ENCODE assay signal across 18 cellular contexts in the genomic region with DNA sequence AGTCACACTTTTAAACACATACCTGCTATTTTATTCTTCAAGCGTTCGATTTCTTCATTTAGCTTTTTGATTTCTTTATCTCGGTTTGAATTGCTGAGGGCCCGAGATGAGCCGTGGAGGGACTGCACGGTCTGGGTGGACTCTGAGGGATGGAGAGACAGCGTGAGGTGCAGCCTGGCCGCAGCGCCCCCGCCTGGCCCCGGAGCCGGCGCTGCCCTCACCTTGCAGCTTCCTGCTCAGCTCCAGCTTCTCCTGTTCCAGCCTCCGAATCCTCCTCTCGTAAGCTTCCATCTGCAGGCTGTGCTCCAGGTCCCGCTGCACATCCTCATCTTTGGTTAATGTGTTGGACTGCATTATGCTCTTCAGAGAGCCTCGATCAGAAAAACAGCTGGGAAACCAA. TPM values are rescaled to one million over a fixed set of nuclear protein-coding genes. Genes with fewer than 3 reads are reported as not detected.
"Had no signal": no experiment of that assay in that cellular context is flagged by ENCODE, and none has a peak within 500 bp of the region (broad histone marks: within the 10 kb centered on the region; RNA-seq: fewer than 3 reads in every experiment).

No MANE protein-coding gene starts in this region.

- H3K27ac ChIP-seq: foreskin keratinocyte, psoas muscle, suprapubic skin, transverse colon, uterus had no signal

- ATAC-seq: activated CD4-positive, alpha-beta T cell treated with anti-CD3 and anti-CD28 coated beads for 36 hours; foreskin keratinocyte; psoas muscle; right cardiac atrium; stimulated activated naive CD8-positive, alpha-beta T cell treated with anti-CD3 and anti-CD28 coated beads, Interleukin-15, amount 100 ng/mL, for 72 hours had no signal

- FAIRE-seq: small intestine had no signal

- H3K4me3 ChIP-seq: psoas muscle, suprapubic skin, transverse colon, uterus had no signal

- H3K36me3 ChIP-seq: uterus had no signal

- H3K27me3 ChIP-seq: foreskin keratinocyte, suprapubic skin, transverse colon, uterus had no signal

- H3K9me3 ChIP-seq: psoas muscle, suprapubic skin, transverse colon, uterus had no signal

- H3K4me1 ChIP-seq: foreskin keratinocyte, psoas muscle, suprapubic skin, transverse colon, uterus had no signal

- DNase-seq: activated CD4-positive, alpha-beta T cell treated with anti-CD3 and anti-CD28 coated beads for 36 hours; activated CD4-positive, alpha-beta T cell treated with anti-CD3 and anti-CD28 coated beads, Interleukin-2, amount 50 U/mL, for 48 hours; activated gamma-delta T cell treated with Interleukin-2 at 50 U/mL for 16 hours; activated T-cell treated with anti-CD3 and anti-CD28 coated beads for 4 hours; amniotic stem cell; foreskin keratinocyte; immature natural killer cell; psoas muscle; right cardiac atrium; small intestine; stimulated activated CD4-positive, alpha-beta T cell treated with anti-CD3 and anti-CD28 coated beads, Interleukin-4, amount 100 ng/mL, for 1 hour; stimulated activated naive CD8-positive, alpha-beta T cell treated with anti-CD3 and anti-CD28 coated beads, Interleukin-15, amount 100 ng/mL, for 72 hours; T-helper 2 cell; transverse colon; uterus had no signal

RNA-seq across cellular contexts. Expression of a gene that starts 53.2 kb away (rescaled TPM):
- total RNA-seq: cardiac septum, psoas muscle had no signal
- polyA plus RNA-seq: fibroblast of lung had no signal
